33 cellular contexts compared by ENCODE assay signal in genomic region chr5:176561259-176561658, GRCh38. TPM values are rescaled to one million over a fixed set of nuclear protein-coding genes. Genes with fewer than 3 reads are reported as not detected.
"Had no signal": no experiment of that assay in that cellular context is flagged by ENCODE, and none has a peak within 500 bp of the region (broad histone marks: within the 10 kb centered on the region; RNA-seq: fewer than 3 reads in every experiment).

No MANE protein-coding gene starts in this region.

- H3K27ac ChIP-seq: brain microvascular endothelial cell, coronary artery, dorsolateral prefrontal cortex, heart left ventricle, left lung, neutrophil, prostate gland, skin epidermis, upper lobe of left lung, vagina had no signal

- H3K4me1 ChIP-seq: heart left ventricle, left lung, prostate gland, upper lobe of left lung, vagina had no signal

- H3K36me3 Mint-ChIP-seq: activated naive CD8-positive, alpha-beta T cell treated with anti-CD3 and anti-CD28 coated beads, Interleukin-2, amount 10 ng/mL, durations not matched to agents 7 days and 5 days; immature natural killer cell; stimulated activated memory B cell treated with anti-CD40 and anti-IgM and Interleukin-4, amounts not matched to agents 10 μg/mL and 1 μg/mL and 100 μg/mL, for 72 hours had no signal

- H3K27me3 ChIP-seq: brain microvascular endothelial cell, dorsolateral prefrontal cortex, neutrophil, upper lobe of left lung, vagina had no signal

- H3K9me3 Mint-ChIP-seq: activated T-cell treated with anti-CD3 and anti-CD28 coated beads, Interleukin-2, amount 50 U/mL, for 4 hours; immature natural killer cell; nephron; stimulated activated memory B cell treated with anti-CD40 and anti-IgM and Interleukin-4, amounts not matched to agents 10 μg/mL and 1 μg/mL and 100 μg/mL, for 72 hours; stimulated activated naive CD8-positive, alpha-beta T cell treated with anti-CD3 and anti-CD28 coated beads, Interleukin-15, amount 100 ng/mL, for 72 hours had no signal

- FAIRE-seq: astrocyte had no signal

- H3K4me3 Mint-ChIP-seq: activated T-cell treated with anti-CD3 and anti-CD28 coated beads, Interleukin-2, amount 50 U/mL, for 4 hours; immature natural killer cell; nephron; stimulated activated memory B cell treated with anti-CD40 and anti-IgM and Interleukin-4, amounts not matched to agents 10 μg/mL and 1 μg/mL and 100 μg/mL, for 72 hours; stimulated activated naive CD8-positive, alpha-beta T cell treated with anti-CD3 and anti-CD28 coated beads, Interleukin-15, amount 100 ng/mL, for 72 hours had no signal

- ATAC-seq: heart left ventricle; left lung; sciatic nerve; SK-N-SH treated with all-trans-retinoic acid at 6 μM for 48 hours; stimulated activated memory B cell treated with anti-CD40 and anti-IgM and Interleukin-4, amounts not matched to agents 10 μg/mL and 1 μg/mL and 100 μg/mL, for 72 hours had no signal

- DNase-seq: activated CD4-positive, alpha-beta T cell treated with anti-CD3 and anti-CD28 coated beads, Interleukin-2, amount 50 U/mL, for 4 hours; activated CD4-positive, CD25-positive, alpha-beta regulatory T cell treated with anti-CD3 and anti-CD28 coated beads, Interleukin-2, amount 50 U/mL, for 72 hours; activated CD8-positive, alpha-beta memory T cell treated with anti-CD3 and anti-CD28 coated beads, Interleukin-2, amount 50 U/mL, for 48 hours; activated naive CD4-positive, alpha-beta T cell treated with Interleukin-2 at 50 U/mL for 16 hours; activated naive CD8-positive, alpha-beta T cell treated with anti-CD3 and anti-CD28 coated beads, Interleukin-2, amount 10 ng/mL, durations not matched to agents 7 days and 5 days; activated T-cell treated with anti-CD3 and anti-CD28 coated beads, Interleukin-2, amount 50 U/mL, for 4 hours; amniotic stem cell; brain microvascular endothelial cell; dorsolateral prefrontal cortex; effector memory CD4-positive, alpha-beta T cell; erythroblast; hypothalamus; immature natural killer cell; left lung; retina; stimulated activated CD4-positive, alpha-beta T cell treated with anti-CD3 and anti-CD28 coated beads, Interleukin-4, amount 100 ng/mL, for 4 hours; stimulated activated CD8-positive, alpha-beta memory T cell treated with anti-CD3 and anti-CD28 coated beads, Interleukin-4, amount 100 ng/mL, for 48 hours; stimulated activated naive CD8-positive, alpha-beta T cell treated with anti-CD3 and anti-CD28 coated beads, Interleukin-15, amount 100 ng/mL, for 72 hours; substantia nigra; T-helper 2 cell; upper lobe of left lung had no signal

- H3K36me3 ChIP-seq: brain microvascular endothelial cell, heart left ventricle, left lung, neutrophil, prostate gland, upper lobe of left lung, vagina had no signal

- H3K27ac Mint-ChIP-seq: activated naive CD8-positive, alpha-beta T cell treated with anti-CD3 and anti-CD28 coated beads, Interleukin-2, amount 10 ng/mL, durations not matched to agents 7 days and 5 days; nephron; stimulated activated memory B cell treated with anti-CD40 and anti-IgM and Interleukin-4, amounts not matched to agents 10 μg/mL and 1 μg/mL and 100 μg/mL, for 72 hours had no signal

- H3K4me1 Mint-ChIP-seq: nephron had no signal

- H3K27me3 Mint-ChIP-seq: activated naive CD8-positive, alpha-beta T cell treated with anti-CD3 and anti-CD28 coated beads, Interleukin-2, amount 10 ng/mL, durations not matched to agents 7 days and 5 days; stimulated activated naive CD8-positive, alpha-beta T cell treated with anti-CD3 and anti-CD28 coated beads, Interleukin-15, amount 100 ng/mL, for 72 hours had no signal

- H3K9me3 ChIP-seq: heart left ventricle, left lung, neutrophil, prostate gland, upper lobe of left lung, vagina had no signal

- H3K4me3 ChIP-seq: coronary artery, dorsolateral prefrontal cortex, heart left ventricle, left lung, lung, prostate gland, skin epidermis, upper lobe of left lung, vagina had no signal

RNA-seq across cellular contexts. Expression of gene CDHR2, which starts 12.1 kb away (rescaled TPM):
- total RNA-seq: vagina had no signal
- polyA plus RNA-seq: immature natural killer cell had no signal
